ENCODE assay signal across 8 cellular contexts in the genomic region with DNA sequence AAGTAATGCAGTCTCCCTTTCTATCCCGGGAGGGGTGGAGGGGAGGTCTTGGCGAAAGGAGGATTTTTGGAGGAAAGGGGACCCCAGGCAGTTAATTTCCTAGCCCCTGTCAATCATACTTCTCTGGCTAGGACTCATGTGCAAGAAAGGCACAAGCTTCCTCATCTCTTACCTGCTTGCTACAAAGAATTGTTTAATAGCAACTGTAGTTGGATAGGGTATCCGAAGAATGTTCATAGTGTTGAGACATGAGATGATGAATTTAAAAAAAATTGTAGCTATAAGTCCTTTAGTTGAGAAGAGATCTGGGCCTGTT. TPM values are rescaled to one million over a fixed set of nuclear protein-coding genes. Genes with fewer than 3 reads are reported as not detected.
A peak's percentile ranks its signal among the peaks of the same experiment; 100 is the strongest.
DNase-seq lines count a peak whose midpoint lies in the region; ATAC-seq and TF ChIP-seq lines count a peak whose summit lies in the region.

No MANE protein-coding gene starts in this region.

- no peaks in the 10 kb centered on the region for H3K9me3 ChIP-seq in left ventricle myocardium inferior (replicated peaks)

- H3K27me3 ChIP-seq in left ventricle myocardium inferior (ENCODE audit: low read depth) (no peaks in the 10 kb centered on the region), mesendoderm (ENCODE audit: insufficient read depth, low read length, poor library complexity) (no peaks in the 10 kb centered on the region)

- H2BK5ac ChIP-seq in mesendoderm (ENCODE audit: low read length): no peak overlapping the region

- peaks cover 31% of the 10 kb centered on the region for H3K79me2 ChIP-seq in mesendoderm (ENCODE audit: control insufficient read depth, insufficient read depth, low read length)

- H3K79me1 ChIP-seq in mesendoderm (ENCODE audit: low read length): peaks cover 8% of the 10 kb centered on the region

- no peak overlapping the region for H2BK120ac ChIP-seq in mesendoderm (ENCODE audit: low read depth, low read length)

- no peak overlapping the region for H2AK5ac ChIP-seq in mesendoderm (ENCODE audit: low read length)

- in situ Hi-C loops in astrocyte of the cerebellum (cut with HindIII; ENCODE audit: low sequenced_read_pairs): no loop called here

- peak overlapping the region; percentile 90 for H3K4me2 ChIP-seq in mesendoderm (ENCODE audit: low read length)

- no peak overlapping the region for H3K23ac ChIP-seq in mesendoderm (ENCODE audit: low read length)

- ATAC-seq in HG03342 (IDR thresholded peaks at IDR 0.05; ENCODE audit: unreplicated experiment) (no peak), HG03520 (IDR thresholded peaks at IDR 0.05; ENCODE audit: unreplicated experiment) (no peak)

- no peak overlapping the region for H2BK15ac ChIP-seq in mesendoderm (replicated peaks; ENCODE audit: low read depth)

- peak overlapping the region; percentile 44 for H3K27ac ChIP-seq in left ventricle myocardium inferior (replicated peaks)
- no peak overlapping the region for H3K27ac ChIP-seq in mesendoderm (ENCODE audit: low read depth, low read length)

- H3K36me3 ChIP-seq in left ventricle myocardium inferior: peaks cover 9% of the 10 kb centered on the region
- H3K36me3 ChIP-seq in mesendoderm (ENCODE audit: control insufficient read depth, insufficient read depth, low read length): no peaks in the 10 kb centered on the region

- H3K18ac ChIP-seq in mesendoderm (ENCODE audit: low read length): no peak overlapping the region

- intact Hi-C loops in left ventricle myocardium inferior (cut with micrococcal nuclease) (no loop called here), cardiac septum (cut with DNase I) (loop anchor here (5.0 kb wide), 1 partner anchor 54 kb away; a partner anchor contains a TSS)

- H3K4me1 ChIP-seq in left ventricle myocardium inferior (peaks cover 30% of the 10 kb centered on the region), mesendoderm (ENCODE audit: control insufficient read depth, low read depth, low read length) (no peaks in the 10 kb centered on the region)

- H3K56ac ChIP-seq in mesendoderm (ENCODE audit: low read length): peak overlapping the region; percentile 92

- no peak for TF ChIP-seq CTCF in left ventricle myocardium inferior (IDR thresholded peaks at IDR 0.05; ENCODE audit: borderline replicate concordance)
- no peak for TF ChIP-seq CTCF in astrocyte of the cerebellum (IDR thresholded peaks at IDR 0.05; ENCODE audit: low read depth, low read length, missing control alignments)

- no peak overlapping the region for H4K8ac ChIP-seq in mesendoderm (ENCODE audit: low read depth, low read length)

- peak overlapping the region; percentile 95 for H3K9ac ChIP-seq in mesendoderm (ENCODE audit: low read length)

- H4K5ac ChIP-seq in mesendoderm (ENCODE audit: low read length): no peak overlapping the region

- H3K4ac ChIP-seq in mesendoderm (ENCODE audit: low read depth, low read length): peak overlapping the region; percentile 60

- DNase-seq in left ventricle myocardium inferior (no peak), cardiac septum (ENCODE audit: low spot score) (no peak), astrocyte of the cerebellum (ENCODE audit: low read depth) (no peak), mesendoderm (no peak), dermis blood vessel endothelial cell (no peak), NCI-H82 treated with DMSO at 0.1 percent for 48 hours (lab: John Stamatoyannopoulos, UW; ENCODE audit: unreplicated experiment) (no peak)

- no CpG with 5 or more reads among the region's 3 CpGs for WGBS in mesendoderm (ENCODE audit: extremely low coverage, insufficient coverage, low lambda C conversion rate)

- H3K4me3 ChIP-seq in left ventricle myocardium inferior (peak overlapping the region; percentile 81), astrocyte of the cerebellum (ENCODE audit: low read depth, low read length) (peak overlapping the region; percentile 93), mesendoderm (ENCODE audit: low read length) (peak overlapping the region; percentile 78)

RNA-seq across cellular contexts. Expression of a gene that starts 0.5 kb away (rescaled TPM):
- total RNA-seq in left ventricle myocardium inferior: 0.55 TPM
- 0.54 TPM for total RNA-seq in cardiac septum
- 12.2 TPM for polyA plus RNA-seq in mesendoderm (2013, experiment 1 of 2)
- 12.1 TPM for polyA plus RNA-seq in mesendoderm (2013, experiment 2 of 2)
- total RNA-seq in dermis blood vessel endothelial cell: 5.3 and 9.1 TPM in 2 replicates

RNA-seq across cellular contexts. Expression of a gene that starts 0.8 kb away (rescaled TPM):
- total RNA-seq in left ventricle myocardium inferior (7.0 TPM), cardiac septum (7.4 TPM), dermis blood vessel endothelial cell (10.0 and 12.7 TPM in 2 replicates)
- 26.9 TPM for polyA plus RNA-seq in mesendoderm (2013, experiment 1 of 2)
- 29.8 TPM for polyA plus RNA-seq in mesendoderm (2013, experiment 2 of 2)

RNA-seq across cellular contexts. Expression of a gene that starts 53.5 kb away (rescaled TPM):
- total RNA-seq in left ventricle myocardium inferior: 13.8 TPM
- total RNA-seq in cardiac septum: 18.1 TPM
- 37.5 TPM for polyA plus RNA-seq in mesendoderm (2013, experiment 1 of 2)
- 38.4 TPM for polyA plus RNA-seq in mesendoderm (2013, experiment 2 of 2)
- 49.5 and 64.8 TPM in 2 replicates for total RNA-seq in dermis blood vessel endothelial cell

RNA-seq across cellular contexts. Expression of a gene that starts 53.7 kb away (rescaled TPM):
- total RNA-seq in left ventricle myocardium inferior: 10.8 TPM
- total RNA-seq in cardiac septum: 14.2 TPM
- 6.2 TPM for polyA plus RNA-seq in mesendoderm (2013, experiment 1 of 2)
- polyA plus RNA-seq in mesendoderm (2013, experiment 2 of 2): 6.4 TPM
- total RNA-seq in dermis blood vessel endothelial cell: 18.0 and 26.4 TPM in 2 replicates
